Comparison of ENCODE assay signal across 9 cellular contexts in genomic region chr20:24783631-24784492, GRCh38.
A peak's percentile ranks its signal among the peaks of the same experiment; 100 is the strongest.
DNase-seq lines count a peak whose midpoint lies in the region; ATAC-seq and TF ChIP-seq lines count a peak whose summit lies in the region.
"Had no signal": no experiment of that assay in that cellular context is flagged by ENCODE, and none has a peak within 500 bp of the region (broad histone marks: within the 10 kb centered on the region; RNA-seq: fewer than 3 reads in every experiment).

No MANE protein-coding gene starts in this region.

- H3K9ac ChIP-seq in Karpas-422 (ENCODE audit: low read length), result no peak overlapping the region
- H3K9ac ChIP-seq: GM23248 had no signal

- no peaks in the 10 kb centered on the region for H3K9me2 ChIP-seq in Karpas-422 (replicated peaks; ENCODE audit: insufficient read depth, low read length)

- no peak overlapping the region for H3K4me2 ChIP-seq in Karpas-422 (ENCODE audit: low read depth, low read length, poor library complexity, severe bottlenecking)

- DNase-seq in COLO668 (lab: John Stamatoyannopoulos, UW; ENCODE audit: unreplicated experiment) (peak; percentile 9), GM13977 (ENCODE audit: low spot score) (peak; percentile 44), Karpas-422 (peak; percentile 75), choroid plexus epithelial cell (ENCODE audit: low read depth) (no peak), RKO (ENCODE audit: low spot score) (no peak), T-helper 1 cell (no peak), NCI-H146 (lab: John Stamatoyannopoulos, UW) (no peak)
- DNase-seq: GM23248 had no signal

- no peak overlapping the region for H3K4me3 ChIP-seq in Karpas-422 (ENCODE audit: low read length)
- H3K4me3 ChIP-seq in choroid plexus epithelial cell (ENCODE audit: low read depth, low read length), result no peak overlapping the region
- H3K4me3 ChIP-seq: GM23248 had no signal

- in situ Hi-C loops in GM13977 (cut with MboI; ENCODE audit: low pct_unique_long_range_greater_than_20kb, low sequenced_read_pairs, unreplicated experiment), result no loop called here

- TF ChIP-seq CTCF in GM13977 (IDR thresholded peaks at IDR 0.05; ENCODE audit: extremely low read depth, insufficient read depth, missing control alignments) (peak; percentile 34), choroid plexus epithelial cell (conservative IDR thresholded peaks at IDR 0.05; ENCODE audit: low read depth, low read length) (peak; percentile 36)

- no peak for ATAC-seq in HG02970 (IDR thresholded peaks at IDR 0.05; ENCODE audit: low FRiP score, unreplicated experiment)

- no peaks in the 10 kb centered on the region for H3K4me1 ChIP-seq in Karpas-422 (ENCODE audit: low read length)

- no peaks in the 10 kb centered on the region for H3K79me2 ChIP-seq in Karpas-422 (ENCODE audit: low read length)

- peaks cover 9% of the 10 kb centered on the region; the same call in 1 of the 2 replicates for H4K20me1 ChIP-seq in Karpas-422 (ENCODE audit: insufficient read depth, low read depth, low read length)

- no peaks in the 10 kb centered on the region for H3K27me3 ChIP-seq in Karpas-422 (ENCODE audit: low read length)

- no peaks in the 10 kb centered on the region for H3K9me3 ChIP-seq in Karpas-422 (ENCODE audit: low read length)

- H3K36me3 ChIP-seq in Karpas-422 (ENCODE audit: insufficient read depth, low read length), result no peaks in the 10 kb centered on the region

- H3K27ac ChIP-seq in Karpas-422 (ENCODE audit: low read length), result no peak overlapping the region
- H3K27ac ChIP-seq: GM23248 had no signal

- no peak overlapping the region for H2AFZ ChIP-seq in Karpas-422 (ENCODE audit: low read length)
- H2AFZ ChIP-seq: GM23248 had no signal

Comparison
In these comparisons a context has a peak if more than half of its experiments do, and no peak if none do; other contexts are left out.
1. DNase-seq: peak in COLO668 (single experiment), GM13977 (single experiment) and Karpas-422 (single experiment); none in choroid plexus epithelial cell (single experiment), RKO (single experiment), T-helper 1 cell (0 of 5) and NCI-H146 (single experiment).